10 cellular contexts compared by ENCODE assay signal in genomic region chr10:4661572-4662255, GRCh38.
DNase-seq lines count a peak whose midpoint lies in the region; ATAC-seq and TF ChIP-seq lines count a peak whose summit lies in the region.
"Had no signal": no experiment of that assay in that cellular context is flagged by ENCODE, and none has a peak within 500 bp of the region (broad histone marks: within the 10 kb centered on the region; RNA-seq: fewer than 3 reads in every experiment).

No MANE protein-coding gene starts in this region.

- H3K4me3 ChIP-seq in lung (no peak overlapping the region), testis (no peak overlapping the region)
- no peak overlapping the region for H3K4me3 ChIP-seq in CD8-positive, alpha-beta T cell (ENCODE audit: low read depth, low read length)

- TF ChIP-seq CTCF in lung (IDR thresholded peaks at IDR 0.05; ENCODE audit: control extremely low read depth, extremely low read depth) = no peak
- no peak for TF ChIP-seq CTCF in testis (IDR thresholded peaks at IDR 0.05)
- TF ChIP-seq CTCF in CD8-positive, alpha-beta T cell (IDR thresholded peaks at IDR 0.05) = no peak

- no peaks in the 10 kb centered on the region for H3K36me3 ChIP-seq in lung (ENCODE audit: control insufficient read depth in 2 of 2, insufficient read depth in 2 of 2, low read length in 2 of 2)
- no peaks in the 10 kb centered on the region for H3K36me3 ChIP-seq in testis (ENCODE audit: low read depth, missing control alignments)
- no peaks in the 10 kb centered on the region for H3K36me3 ChIP-seq in CD8-positive, alpha-beta T cell (ENCODE audit: insufficient read depth, low read length)
- H3K36me3 ChIP-seq: neutrophil had no signal

- POLR2A ChIA-PET in CD8-positive, alpha-beta T cell (lab: Charles Lee) = no interaction called here

- H3K36me3 Mint-ChIP-seq in CD8-positive, alpha-beta T cell = no peaks in the 10 kb centered on the region

- peaks cover 7 to 17% of the 10 kb centered on the region in 2 donors for H3K4me1 ChIP-seq in lung (ENCODE audit: control insufficient read depth in 2 of 2, insufficient read depth in 2 of 2, low read length in 2 of 2)
- peaks cover 8% of the 10 kb centered on the region for H3K4me1 ChIP-seq in testis
- H3K4me1 ChIP-seq in CD8-positive, alpha-beta T cell (ENCODE audit: insufficient read depth, low read length) = no peaks in the 10 kb centered on the region

- intact Hi-C loops in testis (cut with DNase I; ENCODE audit: low total_unique reads) = no loop called here
- intact Hi-C loops in CD8-positive, alpha-beta T cell (cut with DNase I, micrococcal nuclease) = no loop called here

- H3K27me3 ChIP-seq in lung (ENCODE audit: control insufficient read depth, insufficient read depth) (no peaks in the 10 kb centered on the region), testis (no peaks in the 10 kb centered on the region)
- H3K27me3 ChIP-seq in CD8-positive, alpha-beta T cell (ENCODE audit: insufficient read depth, low read length) = peaks cover 5% of the 10 kb centered on the region
- H3K27me3 ChIP-seq: neutrophil had no signal

- DNase-seq in NCI-H82 (lab: John Stamatoyannopoulos, UW) = peak; percentile 66
- DNase-seq in epithelial cell of prostate (ENCODE audit: low read depth, low spot score) = no peak
- peak; percentile 70 for DNase-seq in lung (ENCODE audit: low spot score)
- peak; percentile 51 for DNase-seq in testis
- no peak for DNase-seq in CD8-positive, alpha-beta T cell
- DNase-seq in amniotic stem cell (lab: John Stamatoyannopoulos, UW) = no peak
- DNase-seq in activated CD4-positive, alpha-beta T cell treated with anti-CD3 and anti-CD28 coated beads, Interleukin-2, amount 50 U/mL, for 4 hours = no peak
- DNase-seq: DMS153 had no signal

- H3K9me3 Mint-ChIP-seq in CD8-positive, alpha-beta T cell = no peaks in the 10 kb centered on the region

- H3K27ac ChIP-seq in epithelial cell of prostate (peak overlapping the region; percentile 99), lung (ENCODE audit: low read depth in 1 of 2, low read length in 1 of 2) (peak overlapping the region; percentile 89 to 99), testis (peak overlapping the region in 1 of 2 donors; percentile 86)
- no peak overlapping the region for H3K27ac ChIP-seq in CD8-positive, alpha-beta T cell (ENCODE audit: low read depth, low read length)
- H3K27ac ChIP-seq: neutrophil had no signal

- H3K9me3 ChIP-seq in lung (ENCODE audit: control insufficient read depth in 2 of 2, insufficient read depth in 1 of 2, low read length in 1 of 2) (no peaks in the 10 kb centered on the region), testis (no peaks in the 10 kb centered on the region)
- H3K9me3 ChIP-seq in CD8-positive, alpha-beta T cell (ENCODE audit: low read length) = no peaks in the 10 kb centered on the region
- H3K9me3 ChIP-seq: neutrophil had no signal

- CTCF ChIA-PET in CD8-positive, alpha-beta T cell (lab: Charles Lee) = no interaction called here

- H3K27me3 Mint-ChIP-seq in CD8-positive, alpha-beta T cell (ENCODE audit: low read depth) = peaks cover 10% of the 10 kb centered on the region

- no peak overlapping the region for H3K27ac Mint-ChIP-seq in CD8-positive, alpha-beta T cell

- no peaks in the 10 kb centered on the region for H3K4me1 Mint-ChIP-seq in CD8-positive, alpha-beta T cell (ENCODE audit: low read depth)

- ATAC-seq in lung (ENCODE audit: insufficient read depth, low FRiP score) = peak; percentile 16
- no peak for ATAC-seq in CD8-positive, alpha-beta T cell
- no peak for ATAC-seq in GM19463 (IDR thresholded peaks at IDR 0.05; ENCODE audit: unreplicated experiment)

- WGBS in lung, 2 donors = 57 to 85% methylated on average over 15 of the region's 15 CpGs
- WGBS in testis, 2 donors = 52 to 55% methylated on average over 15 of the region's 15 CpGs

- H3K4me3 Mint-ChIP-seq in CD8-positive, alpha-beta T cell = no peak overlapping the region

- no peak for TF ChIP-seq POLR2A in testis (IDR thresholded peaks at IDR 0.05)

Comparison
In these comparisons a context has a peak if more than half of its experiments do, and no peak if none do; other contexts are left out.
1. DNase-seq: peak in NCI-H82 (single experiment), lung (single experiment) and testis (single experiment); none in epithelial cell of prostate (single experiment), CD8-positive, alpha-beta T cell (0 of 7), amniotic stem cell (single experiment) and activated CD4-positive, alpha-beta T cell treated with anti-CD3 and anti-CD28 coated beads, Interleukin-2, amount 50 U/mL, for 4 hours (0 of 2).